23 cellular contexts compared by ENCODE assay signal in the genomic region with DNA sequence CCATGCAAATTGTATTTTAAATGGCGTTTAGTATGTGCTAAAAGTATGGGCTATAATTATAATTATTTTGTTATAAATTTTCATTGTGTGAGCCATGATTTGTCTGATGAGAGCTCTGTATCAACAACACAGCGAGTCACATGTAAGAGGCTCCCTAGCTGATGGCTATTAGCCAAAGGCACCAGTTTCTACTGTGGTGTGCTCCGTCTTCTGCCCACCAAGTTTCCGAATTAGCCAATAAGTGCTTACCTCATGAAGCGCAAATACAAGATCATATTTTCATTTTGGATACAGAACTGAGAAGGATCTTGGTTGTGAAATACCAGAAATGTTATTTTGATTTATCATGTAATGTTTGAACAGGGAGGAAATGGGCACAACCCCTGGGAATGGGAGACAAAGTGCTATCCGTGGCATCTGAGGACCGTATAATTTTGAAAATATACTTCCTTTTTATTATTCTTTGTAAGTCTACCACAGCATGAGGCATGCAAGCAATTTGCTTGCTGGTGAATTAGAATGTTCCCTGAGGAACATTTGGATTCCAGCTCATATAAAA.
DNase-seq lines count a peak whose midpoint lies in the region; ATAC-seq and TF ChIP-seq lines count a peak whose summit lies in the region.
"Had no signal": no experiment of that assay in that cellular context is flagged by ENCODE, and none has a peak within 500 bp of the region (broad histone marks: within the 10 kb centered on the region; RNA-seq: fewer than 3 reads in every experiment).

No MANE protein-coding gene starts in this region.

- H3K27me3 Mint-ChIP-seq in progenitor cell of endocrine pancreas = no peaks in the 10 kb centered on the region
- H3K27me3 Mint-ChIP-seq: activated naive CD8-positive, alpha-beta T cell; stimulated activated memory B cell treated with anti-CD40 and anti-IgM and Interleukin-4, amounts not matched to agents 10 μg/mL and 1 μg/mL and 100 μg/mL, for 72 hours had no signal

- intact Hi-C loops in sciatic nerve (cut with DNase I) = no loop called here

- no peak overlapping the region for H3K4me3 Mint-ChIP-seq in progenitor cell of endocrine pancreas (ENCODE audit: low read depth)
- H3K4me3 Mint-ChIP-seq: activated naive CD8-positive, alpha-beta T cell; endodermal cell; stimulated activated memory B cell treated with anti-CD40 and anti-IgM and Interleukin-4, amounts not matched to agents 10 μg/mL and 1 μg/mL and 100 μg/mL, for 72 hours had no signal

- peak; percentile 61 for ATAC-seq in RWPE2 (ENCODE audit: low read depth)
- peak; percentile 71 for ATAC-seq in sciatic nerve
- no peak for ATAC-seq in GM19463 (IDR thresholded peaks at IDR 0.05; ENCODE audit: unreplicated experiment)
- no peak for ATAC-seq in GM21528 (IDR thresholded peaks at IDR 0.05; ENCODE audit: low FRiP score, unreplicated experiment)
- ATAC-seq: heart right ventricle; left lobe of liver; naive thymus-derived CD8-positive, alpha-beta T cell; stimulated activated memory B cell treated with anti-CD40 and anti-IgM and Interleukin-4, amounts not matched to agents 10 μg/mL and 1 μg/mL and 100 μg/mL, for 72 hours had no signal

- H3K4me3 ChIP-seq in RWPE2 (ENCODE audit: severe bottlenecking) (no peak overlapping the region), fibroblast of mammary gland (ENCODE audit: control insufficient read depth, low read depth, low read length) (no peak overlapping the region)
- H3K4me3 ChIP-seq: colonic mucosa, heart right ventricle, testis had no signal

- H3K36me3 ChIP-seq in RWPE2 (ENCODE audit: low read depth) = no peaks in the 10 kb centered on the region
- H3K36me3 ChIP-seq: colonic mucosa, heart right ventricle had no signal

- H3K27ac ChIP-seq in RWPE2 (ENCODE audit: poor library complexity, severe bottlenecking) = no peak overlapping the region
- H3K27ac ChIP-seq: colonic mucosa, heart right ventricle, parathyroid adenoma, testis, VCaP had no signal

- no peaks in the 10 kb centered on the region for H3K9me3 ChIP-seq in RWPE2 (ENCODE audit: severe bottlenecking)
- H3K9me3 ChIP-seq: colonic mucosa, heart right ventricle, testis had no signal

- H3K27me3 ChIP-seq in RWPE2 (ENCODE audit: insufficient read depth, poor library complexity, severe bottlenecking) = no peaks in the 10 kb centered on the region
- H3K27me3 ChIP-seq: colonic mucosa, heart right ventricle, testis had no signal

- DNase-seq in Daoy (ENCODE audit: low read depth) (peak; percentile 21), RWPE2 (ENCODE audit: low spot score) (no peak), fibroblast of mammary gland (ENCODE audit: low read depth) (peak; percentile 56), sciatic nerve (ENCODE audit: low spot score) (no peak), NCI-H2029 (lab: John Stamatoyannopoulos, UW) (no peak), progenitor cell of endocrine pancreas (ENCODE audit: low spot score, unreplicated experiment) (no peak)
- DNase-seq: colonic mucosa; endodermal cell; heart right ventricle; naive thymus-derived CD8-positive, alpha-beta T cell; NCI-H1092; NCI-H2029 treated with DMSO at 0.1 percent for 48 hours; NCI-H510A; stimulated activated CD4-positive, alpha-beta T cell treated with anti-CD3 and anti-CD28 coated beads, Interleukin-1b, Interleukin-23, amount 100 ng/mL, for 48 hours; testis had no signal

- TF ChIP-seq CTCF in RWPE2 (IDR thresholded peaks at IDR 0.05; ENCODE audit: poor library complexity, severe bottlenecking) = no peak
- TF ChIP-seq CTCF in fibroblast of mammary gland (conservative IDR thresholded peaks at IDR 0.05; ENCODE audit: control insufficient read depth, insufficient read depth, low read depth, low read length) = no peak
- no peak for TF ChIP-seq CTCF in progenitor cell of endocrine pancreas (IDR thresholded peaks at IDR 0.05; ENCODE audit: unreplicated experiment)

- H3K9me3 Mint-ChIP-seq in progenitor cell of endocrine pancreas (ENCODE audit: low read depth) = no peaks in the 10 kb centered on the region
- H3K9me3 Mint-ChIP-seq: activated T-helper 2 cell treated with anti-CD3 and anti-CD28 coated beads, Interferon-gamma antibody, Interleukin-2, Interleukin-4, amounts not matched to agents 10 μg/mL and 5 μg/mL and 100 μg/mL, durations not matched to agents 14 hours and 24 hours and 36 hours; endodermal cell; naive thymus-derived CD8-positive, alpha-beta T cell; stimulated activated memory B cell treated with anti-CD40 and anti-IgM and Interleukin-4, amounts not matched to agents 10 μg/mL and 1 μg/mL and 100 μg/mL, for 72 hours had no signal

- H3K36me3 Mint-ChIP-seq in progenitor cell of endocrine pancreas (ENCODE audit: insufficient read depth) = no peaks in the 10 kb centered on the region
- H3K36me3 Mint-ChIP-seq: activated naive CD8-positive, alpha-beta T cell; naive thymus-derived CD8-positive, alpha-beta T cell; stimulated activated memory B cell treated with anti-CD40 and anti-IgM and Interleukin-4, amounts not matched to agents 10 μg/mL and 1 μg/mL and 100 μg/mL, for 72 hours had no signal

- no peak overlapping the region for H3K27ac Mint-ChIP-seq in progenitor cell of endocrine pancreas
- H3K27ac Mint-ChIP-seq: activated naive CD8-positive, alpha-beta T cell; activated T-helper 2 cell treated with anti-CD3 and anti-CD28 coated beads, Interferon-gamma antibody, Interleukin-2, Interleukin-4, amounts not matched to agents 10 μg/mL and 5 μg/mL and 100 μg/mL, durations not matched to agents 14 hours and 24 hours and 36 hours; endodermal cell; naive thymus-derived CD8-positive, alpha-beta T cell; stimulated activated memory B cell treated with anti-CD40 and anti-IgM and Interleukin-4, amounts not matched to agents 10 μg/mL and 1 μg/mL and 100 μg/mL, for 72 hours had no signal

- H3K4me1 Mint-ChIP-seq in progenitor cell of endocrine pancreas (ENCODE audit: low read depth) = no peaks in the 10 kb centered on the region
- H3K4me1 Mint-ChIP-seq: naive thymus-derived CD8-positive, alpha-beta T cell; stimulated activated memory B cell treated with anti-CD40 and anti-IgM and Interleukin-4, amounts not matched to agents 10 μg/mL and 1 μg/mL and 100 μg/mL, for 72 hours had no signal

- no peaks in the 10 kb centered on the region for H3K4me1 ChIP-seq in RWPE2 (ENCODE audit: insufficient read depth, poor library complexity, severe bottlenecking)
- H3K4me1 ChIP-seq: colonic mucosa, heart right ventricle, testis had no signal

Comparison
In these comparisons a context has a peak if more than half of its experiments do, and no peak if none do; other contexts are left out.
1. DNase-seq: peak in Daoy (single experiment) and fibroblast of mammary gland (single experiment); none in RWPE2 (single experiment), sciatic nerve (single experiment), NCI-H2029 (single experiment) and progenitor cell of endocrine pancreas (single experiment).
2. ATAC-seq: peak in RWPE2 (single experiment) and sciatic nerve (single experiment); none in GM19463 (single experiment) and GM21528 (single experiment).